8 cellular contexts compared by ENCODE assay signal in the genomic region with DNA sequence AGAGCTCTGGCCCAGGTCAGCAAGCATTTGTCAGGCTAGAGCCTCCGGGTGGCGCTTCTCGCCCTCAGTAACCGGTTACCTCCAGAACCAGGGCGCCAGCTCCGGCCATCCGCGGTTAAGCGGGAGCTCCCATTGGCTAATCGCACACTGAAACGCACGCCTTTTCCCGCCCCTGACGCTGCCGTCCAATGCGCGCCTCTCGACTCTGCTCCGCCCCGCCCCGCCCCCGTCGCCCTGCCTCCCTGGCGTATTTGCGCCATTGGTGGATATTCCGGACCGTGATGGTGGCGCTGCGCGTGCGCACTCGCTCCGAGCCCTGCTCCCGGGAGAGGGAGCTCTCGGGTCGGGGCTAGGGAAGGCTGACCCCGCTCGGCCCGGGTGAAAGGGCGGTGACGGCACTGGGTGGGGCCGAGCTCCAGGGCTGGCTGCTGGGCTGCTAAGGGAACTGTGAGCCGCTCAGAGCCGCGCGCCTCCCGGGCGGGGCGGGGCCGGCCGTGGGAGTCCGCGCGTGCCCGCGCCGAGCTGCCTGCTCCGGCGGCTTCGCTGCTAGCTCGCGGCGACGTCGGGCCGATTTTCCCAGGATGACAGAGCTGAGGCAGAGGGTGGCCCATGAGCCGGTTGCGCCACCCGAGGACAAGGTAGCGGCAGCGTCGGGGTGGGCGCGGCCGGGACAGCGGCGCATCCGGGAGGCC.
A peak's percentile ranks its signal among the peaks of the same experiment; 100 is the strongest.
DNase-seq lines count a peak whose midpoint lies in the region; ATAC-seq and FAIRE-seq lines count a peak whose summit lies in the region.

A gene (plus strand): TSS at position 497 of the 692 bp plus-strand sequence. CDS start 85 bp downstream, at position 582.

- ATAC-seq in GM19043 (IDR thresholded peaks at IDR 0.05; ENCODE audit: low read depth, unreplicated experiment) (peak; percentile 83), HG03378 (IDR thresholded peaks at IDR 0.05; ENCODE audit: unreplicated experiment) (peak; percentile 84)
- ATAC-seq in activated CD4-positive, CD25-positive, alpha-beta regulatory T cell treated with anti-CD3 and anti-CD28 coated beads, Interleukin-2, amount 50 U/mL, for 24 hours: peak; percentile 92 to 95

- DNase-seq in Ammon's horn (ENCODE audit: low spot score) (peak; percentile 100), NCI-H446 treated with DMSO at 0.1 percent for 48 hours (lab: John Stamatoyannopoulos, UW) (peak; percentile 98), cerebellar cortex (ENCODE audit: low spot score) (peak; percentile 99)
- peak; percentile 100 for DNase-seq in stimulated activated CD4-positive, alpha-beta T cell treated with anti-CD3 and anti-CD28 coated beads, Interleukin-12 subunit alpha, Interleukin-12 subunit beta, amount 100 ng/mL, for 4 hours

- FAIRE-seq in islet of Langerhans (lab: Jason Lieb, UNC): peak; percentile 53

Comparison
In these comparisons a context has a peak if more than half of its experiments do, and no peak if none do; other contexts are left out.
1. Peak in every context shown above with its lines: DNase-seq and ATAC-seq.